ENCODE assay signal across 8 cellular contexts in genomic region chr9:85941966-85942912, GRCh38. TPM values are rescaled to one million over a fixed set of nuclear protein-coding genes. Genes with fewer than 3 reads are reported as not detected.
DNase-seq lines count a peak whose midpoint lies in the region; ATAC-seq and TF ChIP-seq lines count a peak whose summit lies in the region.

No MANE protein-coding gene starts in this region.

- H3K79me2 ChIP-seq in mesendoderm (ENCODE audit: control insufficient read depth, insufficient read depth, low read length): peaks cover 45% of the 10 kb centered on the region

- H2BK15ac ChIP-seq in mesendoderm (replicated peaks; ENCODE audit: low read depth): no peak overlapping the region

- TF ChIP-seq CTCF in A673 (conservative IDR thresholded peaks at IDR 0.05; ENCODE audit: low read depth, low read length): no peak
- no peak for TF ChIP-seq CTCF in HFF-Myc (IDR thresholded peaks at IDR 0.05; ENCODE audit: low read depth, low read length, missing control alignments)
- TF ChIP-seq CTCF in brain microvascular endothelial cell (IDR thresholded peaks at IDR 0.05; ENCODE audit: low read depth, low read length, missing control alignments): no peak

- peaks cover 32% of the 10 kb centered on the region for H3K36me3 ChIP-seq in A673 (ENCODE audit: insufficient read depth, low read length, poor library complexity, severe bottlenecking)
- peaks cover 18% of the 10 kb centered on the region for H3K36me3 ChIP-seq in brain microvascular endothelial cell (replicated peaks)
- H3K36me3 ChIP-seq in mesendoderm (ENCODE audit: control insufficient read depth, insufficient read depth, low read length): no peaks in the 10 kb centered on the region

- H3K4ac ChIP-seq in mesendoderm (ENCODE audit: low read depth, low read length): no peak overlapping the region

- H3K23ac ChIP-seq in mesendoderm (ENCODE audit: low read length): peak overlapping the region; percentile 12

- CTCF ChIA-PET in A673 (lab: Charles Lee): no interaction called here

- H3K4me3 ChIP-seq in A673 (ENCODE audit: low read depth, low read length, poor library complexity, severe bottlenecking): peak overlapping the region; percentile 92
- peak overlapping the region; percentile 93 for H3K4me3 ChIP-seq in HFF-Myc (replicated peaks; ENCODE audit: low read depth, low read length)
- H3K4me3 ChIP-seq in brain microvascular endothelial cell (ENCODE audit: low read depth, low read length): peak overlapping the region; percentile 90
- H3K4me3 ChIP-seq in mesendoderm (ENCODE audit: low read length): peak overlapping the region; percentile 90

- peak overlapping the region; percentile 51 for H3K18ac ChIP-seq in mesendoderm (ENCODE audit: low read length)

- no peak overlapping the region for H2BK5ac ChIP-seq in mesendoderm (ENCODE audit: low read length)

- H3K56ac ChIP-seq in mesendoderm (ENCODE audit: low read length): peak overlapping the region; percentile 95

- peak overlapping the region; percentile 89 for H3K4me2 ChIP-seq in mesendoderm (ENCODE audit: low read length)

- no peak overlapping the region for H2BK120ac ChIP-seq in mesendoderm (ENCODE audit: low read depth, low read length)

- H3K79me1 ChIP-seq in mesendoderm (ENCODE audit: low read length): peaks cover 6% of the 10 kb centered on the region

- H2AK5ac ChIP-seq in mesendoderm (ENCODE audit: low read length): no peak overlapping the region

- DNase-seq in A673 (ENCODE audit: low spot score): no peak
- no peak for DNase-seq in HFF-Myc (ENCODE audit: extremely low read depth, low read depth)
- no peak for DNase-seq in brain microvascular endothelial cell
- DNase-seq in mesendoderm: no peak
- DNase-seq in DMS153 (lab: John Stamatoyannopoulos, UW): no peak
- DNase-seq in NCI-H774 (lab: John Stamatoyannopoulos, UW): no peak
- DNase-seq in NCI-H1092 (lab: John Stamatoyannopoulos, UW): no peak

- BruUV-seq in A673 (replicated peaks; lab: Mats Ljungman, UMichigan): TSS peak; percentile 37

- H3K27me3 ChIP-seq in A673 (replicated peaks; ENCODE audit: insufficient read depth, low read depth, low read length, poor library complexity) (no peaks in the 10 kb centered on the region), brain microvascular endothelial cell (replicated peaks) (no peaks in the 10 kb centered on the region), mesendoderm (ENCODE audit: insufficient read depth, low read length, poor library complexity) (no peaks in the 10 kb centered on the region)

- H3K27ac ChIP-seq in A673 (ENCODE audit: low read depth, low read length, poor library complexity, severe bottlenecking) (peak overlapping the region; percentile 91), brain microvascular endothelial cell (no peak overlapping the region), mesendoderm (ENCODE audit: low read depth, low read length) (no peak overlapping the region)

- POLR2A ChIA-PET in A673 (lab: Charles Lee; ENCODE audit: low non-redundant PET): no interaction called here

- H3K9me3 ChIP-seq in A673 (ENCODE audit: low read depth, low read length, poor library complexity, severe bottlenecking): peaks cover 7% of the 10 kb centered on the region

- no peak overlapping the region for H4K5ac ChIP-seq in mesendoderm (ENCODE audit: low read length)

- intact Hi-C loops in A673 (cut with micrococcal nuclease; ENCODE audit: unreplicated experiment): no loop called here

- peaks cover 6% of the 10 kb centered on the region for H3K4me1 ChIP-seq in A673 (ENCODE audit: insufficient read depth, low read length, poor library complexity, severe bottlenecking)
- H3K4me1 ChIP-seq in mesendoderm (ENCODE audit: control insufficient read depth, low read depth, low read length): peaks cover 2% of the 10 kb centered on the region

- H4K8ac ChIP-seq in mesendoderm (ENCODE audit: low read depth, low read length): peak overlapping the region; percentile 28

- H3K9ac ChIP-seq in mesendoderm (ENCODE audit: low read length): peak overlapping the region; percentile 96

- WGBS in mesendoderm (ENCODE audit: extremely low coverage, insufficient coverage, low lambda C conversion rate): no CpG with 5 or more reads among the region's 8 CpGs

- ATAC-seq in GM18873 (IDR thresholded peaks at IDR 0.05; ENCODE audit: low FRiP score, unreplicated experiment): no peak

- in situ Hi-C loops in brain microvascular endothelial cell (cut with HindIII; ENCODE audit: low pct_ligation_motif_present, low sequenced_read_pairs): no loop called here

RNA-seq across cellular contexts. Expression of gene NAA35, which starts 1.3 kb away (rescaled TPM):
- total RNA-seq in A673 (2021): 28.4 TPM in 2 replicates
- 36.5 TPM for polyA plus RNA-seq in mesendoderm (2013, experiment 1 of 2)
- polyA plus RNA-seq in mesendoderm (2013, experiment 2 of 2): 35.7 TPM
